ENCODE assay signal across 8 cellular contexts in the genomic region with DNA sequence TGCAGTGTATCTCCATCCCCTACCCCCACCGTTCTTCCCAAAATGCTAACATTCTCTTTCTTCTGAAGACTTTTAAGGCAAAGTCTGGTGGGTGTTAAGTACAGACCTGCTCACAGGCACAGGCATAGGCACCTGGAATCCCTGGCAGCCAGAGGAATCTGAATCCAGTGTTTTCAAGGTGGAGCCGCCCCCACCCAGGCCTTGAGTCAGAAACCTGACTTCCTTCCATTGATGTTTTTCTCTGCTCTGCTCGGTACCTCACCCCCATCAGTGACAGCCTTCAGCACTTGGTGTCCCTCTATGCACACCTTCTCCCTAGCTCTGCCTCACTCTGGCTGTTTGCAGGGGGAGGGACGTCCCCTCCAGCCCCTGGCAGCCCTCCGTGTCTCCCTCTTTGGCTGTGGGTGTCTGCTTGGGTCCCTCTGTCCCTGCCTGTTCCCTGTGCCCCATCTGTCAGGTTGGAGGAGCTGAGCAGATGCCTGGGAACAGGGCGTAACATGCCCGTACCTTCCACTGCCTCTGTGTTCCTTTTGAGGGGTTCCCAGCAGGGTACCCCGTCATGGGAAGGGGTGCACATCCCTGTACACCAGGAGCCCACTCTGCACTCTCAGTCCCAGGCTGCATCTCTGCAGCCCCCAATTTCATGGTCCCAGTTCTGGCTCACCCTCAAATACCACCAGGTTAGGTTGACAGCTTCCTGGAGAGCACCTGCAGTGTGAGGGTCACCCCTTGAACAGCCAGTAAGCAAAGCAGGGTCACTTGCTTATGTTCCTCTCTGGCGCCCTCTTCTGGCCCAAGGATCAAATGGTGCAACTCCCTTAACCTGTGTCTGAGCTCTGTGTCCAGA. TPM values are rescaled to one million over a fixed set of nuclear protein-coding genes. Genes with fewer than 3 reads are reported as not detected.
DNase-seq lines count a peak whose midpoint lies in the region; ATAC-seq and TF ChIP-seq lines count a peak whose summit lies in the region.

No MANE protein-coding gene starts in this region.

- H3K36me3 ChIP-seq in CD4-positive, alpha-beta memory T cell (ENCODE audit: insufficient read depth, low read length), result peaks cover 7% of the 10 kb centered on the region
- peaks cover 0 to 79% of the 10 kb centered on the region in 2 experiments; a peak in 2 of 3 replicates for H3K36me3 ChIP-seq in HEK293 (ENCODE audit: control insufficient read depth in 2 of 2, insufficient read depth in 1 of 2, low read length in 2 of 2)
- H3K36me3 ChIP-seq in right lobe of liver, result peaks cover 0 to 3% (median 0%) of the 10 kb centered on the region in 4 donors

- POLR2A ChIA-PET in CD4-positive, alpha-beta memory T cell (lab: Charles Lee; ENCODE audit: partially characterized antibody), result interaction anchor here (0.7 to 2.3 kb wide), 9 partner anchors 9 to 205 kb away, joined by 3 to 23 read pairs (median 3); partner anchors contain the start of genes CLSPN and TFAP2E
- POLR2A ChIA-PET in HEK293 (lab: Yijun Ruan, JAX), result interaction anchor here (0.6 kb wide), 1 partner anchor 112 kb away, joined by 3 read pairs; no protein-coding TSS in a partner anchor

- H3K4me1 Mint-ChIP-seq in CD4-positive, alpha-beta memory T cell, result peaks cover 17 to 41% (median 24%) of the 10 kb centered on the region in 4 donors

- 61% methylated on average over 4 of the region's 9 CpGs for WGBS in right lobe of liver (ENCODE audit: insufficient coverage, low coverage, low lambda C conversion rate, missing lambda C conversion rate)

- H3K27ac ChIP-seq in CD4-positive, alpha-beta memory T cell (ENCODE audit: low read depth, low read length), result no peak overlapping the region
- no peak overlapping the region for H3K27ac ChIP-seq in HEK293 (ENCODE audit: extremely low read depth, low read depth, low read length)
- no peak overlapping the region for H3K27ac ChIP-seq in right lobe of liver

- H3K27ac Mint-ChIP-seq in CD4-positive, alpha-beta memory T cell, result peak overlapping the region; percentile 68 to 93 (median 70)

- peaks cover 5 to 33% of the 10 kb centered on the region in 2 donors for H3K36me3 Mint-ChIP-seq in CD4-positive, alpha-beta memory T cell

- peak; percentile 64 for TF ChIP-seq CTCF in HEK293 (tag by site-specific recombination; IDR thresholded peaks at IDR 0.05)
- TF ChIP-seq CTCF in choroid plexus epithelial cell (conservative IDR thresholded peaks at IDR 0.05; ENCODE audit: low read depth, low read length), result peak; percentile 87
- TF ChIP-seq CTCF in right lobe of liver (IDR thresholded peaks at IDR 0.05), result peak; percentile 66 to 79 (median 74)

- DNase-seq in CD4-positive, alpha-beta memory T cell, result peak; percentile 70 to 78 (median 74)
- DNase-seq in NCI-H460 (ENCODE audit: extremely low read depth, low read depth), result peak; percentile 68
- peak; percentile 76 to 84 for DNase-seq in activated CD4-positive, alpha-beta T cell treated with anti-CD3 and anti-CD28 coated beads for 4 hours
- peak; percentile 87 for DNase-seq in choroid plexus epithelial cell (ENCODE audit: low read depth)
- peak in 2 of 3 donors; percentile 73 to 78 for DNase-seq in right lobe of liver
- DNase-seq in stimulated activated CD4-positive, alpha-beta T cell treated with anti-CD3 and anti-CD28 coated beads, TNF-alpha, amount 100 ng/mL, for 48 hours (ENCODE audit: low read depth in 3 of 3), result peak; percentile 64 to 76 (median 73)

- no peaks in the 10 kb centered on the region for H3K27me3 Mint-ChIP-seq in CD4-positive, alpha-beta memory T cell

- intact Hi-C loops in CD4-positive, alpha-beta memory T cell (cut with micrococcal nuclease), result loop anchor here (1.0 to 10.0 kb wide), 2 partner anchors 81 to 113 kb away; partner anchors contain the start of gene PSMB2
- intact Hi-C loops in right lobe of liver (cut with DNase I), result loop anchor here (5.0 to 10.0 kb wide), 4 partner anchors 112 to 359 kb away; no protein-coding TSS in a partner anchor

- H3K4me3 Mint-ChIP-seq in CD4-positive, alpha-beta memory T cell, result peak overlapping the region in 1 of 8 donors; percentile 0

- ATAC-seq in right lobe of liver (peak; percentile 46 to 64 (median 54)), HG02588 (IDR thresholded peaks at IDR 0.05; ENCODE audit: unreplicated experiment) (no peak)

- peaks cover 3% of the 10 kb centered on the region for H3K4me1 ChIP-seq in CD4-positive, alpha-beta memory T cell (ENCODE audit: insufficient read depth, low read length)
- H3K4me1 ChIP-seq in HEK293 (ENCODE audit: control insufficient read depth, insufficient read depth, low read length) (no peaks in the 10 kb centered on the region), right lobe of liver (peaks cover 0 to 9% (median 2%) of the 10 kb centered on the region in 4 donors)

- H3K4me3 ChIP-seq in CD4-positive, alpha-beta memory T cell (ENCODE audit: low read length in 2 of 2), result no peak overlapping the region
- no peak overlapping the region for H3K4me3 ChIP-seq in HEK293 (ENCODE audit: low read depth, low read length)
- no peak overlapping the region for H3K4me3 ChIP-seq in choroid plexus epithelial cell (ENCODE audit: low read depth, low read length)
- H3K4me3 ChIP-seq in right lobe of liver, result no peak overlapping the region

- H3K9me3 ChIP-seq in CD4-positive, alpha-beta memory T cell (ENCODE audit: control insufficient read depth in 1 of 2, low read length in 2 of 2), result no peaks in the 10 kb centered on the region
- H3K9me3 ChIP-seq in HEK293 (ENCODE audit: control insufficient read depth, insufficient read depth, low read depth, low read length) (no peaks in the 10 kb centered on the region), right lobe of liver (no peaks in the 10 kb centered on the region)

- no peaks in the 10 kb centered on the region for H3K9me3 Mint-ChIP-seq in CD4-positive, alpha-beta memory T cell

- no peak for TF ChIP-seq POLR2A in right lobe of liver (IDR thresholded peaks at IDR 0.05)

- CTCF ChIA-PET in CD4-positive, alpha-beta memory T cell (lab: Charles Lee; ENCODE audit: partially characterized antibody), result interaction anchor here (0.6 to 5.9 kb wide), 36 partner anchors 8 to 534 kb away, joined by 3 to 274 read pairs (median 5); partner anchors contain the start of genes C1orf216, CLSPN and TFAP2E
- CTCF ChIA-PET in HEK293 (lab: Yijun Ruan, JAX), result interaction anchor here (0.5 to 3.9 kb wide), 34 partner anchors 8 to 778 kb away, joined by 3 to 61 read pairs (median 4); partner anchors contain the start of gene TFAP2E

- no peaks in the 10 kb centered on the region for H3K27me3 ChIP-seq in CD4-positive, alpha-beta memory T cell (ENCODE audit: insufficient read depth, low read length)
- H3K27me3 ChIP-seq in right lobe of liver, result no peaks in the 10 kb centered on the region

TF ChIP-seq in HEK293, 187 proteins besides CTCF, POLR2A, EP300 and RAD21 (continues in another document):
- no peak for TF ChIP-seq ZNF544 (tag by site-specific recombination; IDR thresholded peaks at IDR 0.05)
- no peak for TF ChIP-seq ZNF366 (tag by site-specific recombination; conservative IDR thresholded peaks at IDR 0.05)
- 0 out of 2 replicates have a peak, but pooled peaks have one; percentile 23 for TF ChIP-seq ZNF660 (tag by site-specific recombination; IDR thresholded peaks at IDR 0.05)
- no peak for TF ChIP-seq ZNF621 (tag by site-specific recombination; IDR thresholded peaks at IDR 0.05)
- no peak for TF ChIP-seq ZFP41 (tag by site-specific recombination; IDR thresholded peaks at IDR 0.05; ENCODE audit: borderline replicate concordance)
- TF ChIP-seq ZNF404 (tag by site-specific recombination; IDR thresholded peaks at IDR 0.05), result no peak
- TF ChIP-seq KLF16 (tag by site-specific recombination; IDR thresholded peaks at IDR 0.05), result no peak
- no peak for TF ChIP-seq ZNF777 (tag by site-specific recombination; IDR thresholded peaks at IDR 0.05; ENCODE audit: borderline replicate concordance)
- no peak for TF ChIP-seq ZNF596 (tag by site-specific recombination; IDR thresholded peaks at IDR 0.05)
- no peak for TF ChIP-seq ZNF433 (tag by site-specific recombination; IDR thresholded peaks at IDR 0.05; ENCODE audit: low read depth)
- TF ChIP-seq REPIN1 (tag by site-specific recombination; IDR thresholded peaks at IDR 0.05; ENCODE audit: low read depth), result no peak
- no peak for TF ChIP-seq ZNF580 (tag by site-specific recombination; IDR thresholded peaks at IDR 0.05)
- peak; percentile 67 for TF ChIP-seq ZNF654 (tag by site-specific recombination; IDR thresholded peaks at IDR 0.05; ENCODE audit: low read depth)
- no peak for TF ChIP-seq ZNF175 (tag by site-specific recombination; IDR thresholded peaks at IDR 0.05)

RNA-seq across cellular contexts. Expression of gene NCDN, which starts 6.7 kb away (rescaled TPM):
- 10 to 100 TPM; 29.7 to 32.2 TPM for total RNA-seq in CD4-positive, alpha-beta memory T cell
- 10 to 100 TPM; 13.4 to 18.4 TPM for polyA plus RNA-seq in CD4-positive, alpha-beta memory T cell
- total RNA-seq in NCI-H460 (2014; rRNA removed; shearing (Covaris generic)), result 10.0 and 11.3 TPM in 2 replicates
- polyA plus RNA-seq in NCI-H460 (2014; cell fraction: nucleus; rRNA removed), result 27.0 and 31.5 TPM in 2 replicates
- total RNA-seq in right lobe of liver, result 10 to 100 TPM in 2 of 6 experiments, 1 to 10 TPM in 4; 5.9 to 11.7 (median 7.3) TPM

RNA-seq across cellular contexts. Expression of gene KIAA0319L, which starts 7.1 kb away (rescaled TPM):
- total RNA-seq in CD4-positive, alpha-beta memory T cell, result 10 to 100 TPM; 79.4 to 82.9 TPM
- 10 to 100 TPM; 12.7 to 29.2 TPM for polyA plus RNA-seq in CD4-positive, alpha-beta memory T cell
- total RNA-seq in NCI-H460 (2014; rRNA removed; shearing (Covaris generic)), result 30.2 and 30.4 TPM in 2 replicates
- 32.3 and 45.8 TPM in 2 replicates for polyA plus RNA-seq in NCI-H460 (2014; cell fraction: nucleus; rRNA removed)
- total RNA-seq in right lobe of liver, result 10 to 100 TPM; 35.3 to 84.9 (median 54.3) TPM

RNA-seq across cellular contexts. Expression of gene TFAP2E, which starts 8.9 kb away (rescaled TPM):
- 1 to 10 TPM; 2.3 to 2.9 TPM for total RNA-seq in CD4-positive, alpha-beta memory T cell
- polyA plus RNA-seq in CD4-positive, alpha-beta memory T cell, result under 1 TPM in 1 of 2 donors, not detected in 1; 0.23 TPM
- total RNA-seq in NCI-H460 (2014; rRNA removed; shearing (Covaris generic)), result 0.40 TPM in 1 of 2 replicates, not detected in the other
- polyA plus RNA-seq in NCI-H460 (2014; cell fraction: nucleus; rRNA removed), result 0.27 and 1.0 TPM in 2 replicates
- total RNA-seq in right lobe of liver, result under 1 TPM in 2 of 6 experiments, not detected in 4; 0.15 to 0.24 TPM
